In genomic region chr7:50676754-50677153, GRCh38 we compare ENCODE assay signal across 15 cellular contexts.
DNase-seq lines count a peak whose midpoint lies in the region; ATAC-seq and TF ChIP-seq lines count a peak whose summit lies in the region.
"Had no signal": no experiment of that assay in that cellular context is flagged by ENCODE, and none has a peak within 500 bp of the region (broad histone marks: within the 10 kb centered on the region; RNA-seq: fewer than 3 reads in every experiment).

No MANE protein-coding gene starts in this region.

- TF ChIP-seq CTCF in H9 (conservative IDR thresholded peaks at IDR 0.05) (no peak), dorsolateral prefrontal cortex (IDR thresholded peaks at IDR 0.05 in 54 of 56, conservative IDR thresholded peaks at IDR 0.05 in 2 of 56; ENCODE audit: low read depth in 1 of 56, partially characterized antibody in 56 of 56) (peak in 2 of 56 donors; percentile 12 to 16)

- intact Hi-C loops in dorsolateral prefrontal cortex (cut with DNase I): loop anchor here in 1 of 2 donors (10.0 kb wide), 1 partner anchor 82 kb away; no protein-coding TSS in a partner anchor

- 0 out of 2 replicates have a peak, but pooled peaks cover 2% of the 10 kb centered on the region for H3K79me2 ChIP-seq in H9 (ENCODE audit: insufficient read depth, low read length)

- H3K27me3 Mint-ChIP-seq in H9 (ENCODE audit: low read depth): no peaks in the 10 kb centered on the region

- no peaks in the 10 kb centered on the region for H3K9me3 Mint-ChIP-seq in H9
- H3K9me3 Mint-ChIP-seq: T-helper 1 cell treated with Interleukin-12 subunit alpha and Interleukin-12 subunit beta and Interleukin-4 antibody, amounts not matched to agents 30 μg/mL and 1 μg/mL, for 36 hours had no signal

- no peak overlapping the region for H2BK120ac ChIP-seq in H9 (ENCODE audit: low read depth, low read length, poor library complexity, severe bottlenecking)

- H3K4ac ChIP-seq in H9 (ENCODE audit: low read depth, low read length): no peak overlapping the region

- no peaks in the 10 kb centered on the region for H4K20me1 ChIP-seq in H9 (ENCODE audit: control insufficient read depth, insufficient read depth, insufficient read length)

- no CpG with 5 or more reads among the region's 6 CpGs for WGBS in H9 (ENCODE audit: extremely low coverage, insufficient read length, low lambda C conversion rate)

- H3K56ac ChIP-seq in H9 (ENCODE audit: insufficient read length, low read depth, low read length): no peak overlapping the region

- no peak overlapping the region for H4K5ac ChIP-seq in H9 (ENCODE audit: insufficient read length, low read depth, low read length)

- H3T11ph ChIP-seq in H9 (ENCODE audit: low read length): no peak overlapping the region

- H2BK15ac ChIP-seq in H9 (ENCODE audit: low read depth, low read length): no peak overlapping the region

- H3K4me3 ChIP-seq in dorsolateral prefrontal cortex: peak overlapping the region in 2 of 59 donors; percentile 4 to 26

- DNase-seq in H9 (no peak), dorsolateral prefrontal cortex (peak in 8 of 10 donors; percentile 46 to 79 (median 66)), left lobe of liver (ENCODE audit: low spot score) (no peak), putamen (ENCODE audit: low spot score) (peak; percentile 84), NCI-H345 treated with DMSO at 0.1 percent for 48 hours (lab: John Stamatoyannopoulos, UW; ENCODE audit: unreplicated experiment) (no peak)
- DNase-seq: activated gamma-delta T cell; cortex of kidney; left cardiac atrium; NCI-H1417 treated with DMSO at 0.1 percent for 48 hours; stimulated activated CD4-positive, alpha-beta T cell treated with anti-CD3 and anti-CD28 coated beads, Interleukin-1b, Interleukin-23, amount 100 ng/mL, for 48 hours had no signal

- H2AK5ac ChIP-seq in H9 (ENCODE audit: insufficient read length, low read length): no peak overlapping the region

- H3K23ac ChIP-seq in H9 (ENCODE audit: insufficient read length, low read depth, low read length): no peak overlapping the region

- H3K4me2 ChIP-seq in H9 (ENCODE audit: insufficient read depth, insufficient read length, low read length): no peak overlapping the region

- peaks cover 27 to 32% of the 10 kb centered on the region in 2 experiments for H3K4me1 Mint-ChIP-seq in H9

- H3K9ac ChIP-seq in H9 (ENCODE audit: extremely low read depth, insufficient read length, low read length): no peak overlapping the region

- no peak overlapping the region for H2BK5ac ChIP-seq in H9 (ENCODE audit: insufficient read length, low read length)

- H3K36me3 Mint-ChIP-seq in H9 (ENCODE audit: insufficient read depth in 1 of 3, low read depth in 3 of 3): peaks cover 12 to 22% (median 13%) of the 10 kb centered on the region in 3 experiments; a peak in 6 of 7 replicates

- no peaks in the 10 kb centered on the region for H3K23me2 ChIP-seq in H9 (ENCODE audit: insufficient read length, low read depth, low read length, poor library complexity, severe bottlenecking)

- H3K27ac ChIP-seq in H9 (ENCODE audit: insufficient read length, low read depth, low read length): no peak overlapping the region
- H3K27ac ChIP-seq in dorsolateral prefrontal cortex: peak overlapping the region in 58 of 59 donors; percentile 26 to 95 (median 82)

- H3K14ac ChIP-seq in H9 (ENCODE audit: insufficient read depth, low read length): no peak overlapping the region

- H3K9me3 ChIP-seq in H9 (ENCODE audit: control insufficient read depth, low read depth, low read length): no peaks in the 10 kb centered on the region

- no peak overlapping the region for H3K4me3 Mint-ChIP-seq in H9
- H3K4me3 Mint-ChIP-seq: T-helper 1 cell treated with Interleukin-12 subunit alpha and Interleukin-12 subunit beta and Interleukin-4 antibody, amounts not matched to agents 30 μg/mL and 1 μg/mL, for 36 hours had no signal

- peak overlapping the region; percentile 33 to 83 (median 82); a peak in 6 of 7 replicates for H3K27ac Mint-ChIP-seq in H9
- H3K27ac Mint-ChIP-seq: T-helper 1 cell treated with Interleukin-12 subunit alpha and Interleukin-12 subunit beta and Interleukin-4 antibody, amounts not matched to agents 30 μg/mL and 1 μg/mL, for 36 hours had no signal

- no peak overlapping the region for H2BK12ac ChIP-seq in H9 (ENCODE audit: insufficient read length, low read depth, low read length)

- H2BK20ac ChIP-seq in H9 (ENCODE audit: low read depth, low read length, poor library complexity, severe bottlenecking): no peak overlapping the region

- peak; percentile 3 for ATAC-seq in left lobe of liver
- ATAC-seq in GM18517 (IDR thresholded peaks at IDR 0.05; ENCODE audit: unreplicated experiment): no peak
- ATAC-seq in HG03139 (IDR thresholded peaks at IDR 0.05; ENCODE audit: unreplicated experiment): no peak
- no peak for ATAC-seq in GM19395 (IDR thresholded peaks at IDR 0.05; ENCODE audit: unreplicated experiment)
- ATAC-seq: activated CD4-positive, CD25-positive, alpha-beta regulatory T cell treated with anti-CD3 and anti-CD28 coated beads, Interleukin-2, amount 50 U/mL, for 24 hours had no signal

- no peak overlapping the region for H3K18ac ChIP-seq in H9 (ENCODE audit: insufficient read length, low read depth, low read length)

- H3K79me1 ChIP-seq in H9 (ENCODE audit: insufficient read depth, low read depth, low read length, poor library complexity, severe bottlenecking): no peaks in the 10 kb centered on the region

- H3K4me1 ChIP-seq in H9 (ENCODE audit: insufficient read depth, low read length): no peaks in the 10 kb centered on the region

- no peak overlapping the region for H4K91ac ChIP-seq in H9 (ENCODE audit: insufficient read length, low read depth, low read length)

- H2AFZ ChIP-seq in H9 (ENCODE audit: low read length): no peak overlapping the region

- H4K8ac ChIP-seq in H9 (replicated peaks; ENCODE audit: insufficient read length, low read depth, low read length): no peak overlapping the region

- H3K27me3 ChIP-seq in H9 (ENCODE audit: insufficient read depth, low read length) (no peaks in the 10 kb centered on the region), dorsolateral prefrontal cortex (no peaks in the 10 kb centered on the region)

Comparison
In these comparisons a context has a peak if more than half of its experiments do, and no peak if none do; other contexts are left out.
1. DNase-seq: peak in dorsolateral prefrontal cortex (8 of 10) and putamen (single experiment); none in H9 (single experiment), left lobe of liver (single experiment) and NCI-H345 treated with DMSO at 0.1 percent for 48 hours (single experiment).